12 cellular contexts compared by ENCODE assay signal in genomic region chr5:136036293-136036911, GRCh38. TPM values are rescaled to one million over a fixed set of nuclear protein-coding genes. Genes with fewer than 3 reads are reported as not detected.
A peak's percentile ranks its signal among the peaks of the same experiment; 100 is the strongest.
DNase-seq lines count a peak whose midpoint lies in the region; ATAC-seq and TF ChIP-seq lines count a peak whose summit lies in the region.
"Had no signal": no experiment of that assay in that cellular context is flagged by ENCODE, and none has a peak within 500 bp of the region (broad histone marks: within the 10 kb centered on the region; RNA-seq: fewer than 3 reads in every experiment).

No MANE protein-coding gene starts in this region.

- no peaks in the 10 kb centered on the region for H3K36me3 ChIP-seq in BLaER1
- H3K36me3 ChIP-seq in MM.1S (replicated peaks; ENCODE audit: insufficient read depth, low read length), result no peaks in the 10 kb centered on the region
- no peaks in the 10 kb centered on the region for H3K36me3 ChIP-seq in neuronal stem cell (replicated peaks in 1 of 2; ENCODE audit: control insufficient read depth in 2 of 2, insufficient read depth in 2 of 2, low read length in 2 of 2)
- H3K36me3 ChIP-seq: vagina had no signal

- H2AFZ ChIP-seq in MM.1S (ENCODE audit: low read length), result peak overlapping the region; percentile 49
- H2AFZ ChIP-seq in neuronal stem cell (ENCODE audit: low read length), result no peak overlapping the region
- H2AFZ ChIP-seq: GM23338 had no signal

- no peak overlapping the region for H4K91ac ChIP-seq in neuronal stem cell (ENCODE audit: low read depth, low read length, poor library complexity)

- H3K4me1 Mint-ChIP-seq in central memory CD8-positive, alpha-beta T cell, result peaks cover 61% of the 10 kb centered on the region
- H3K4me1 Mint-ChIP-seq in naive thymus-derived CD8-positive, alpha-beta T cell, result peaks cover 17 to 33% (median 24%) of the 10 kb centered on the region in 4 donors

- H3K27me3 ChIP-seq in BLaER1, result no peaks in the 10 kb centered on the region
- H3K27me3 ChIP-seq in MM.1S (replicated peaks; ENCODE audit: insufficient read depth, low read length), result no peaks in the 10 kb centered on the region
- H3K27me3 ChIP-seq in neuronal stem cell (ENCODE audit: control insufficient read depth in 3 of 3, insufficient read depth in 3 of 3, low read depth in 1 of 3, low read length in 3 of 3), result peaks cover 0 to 29% (median 0%) of the 10 kb centered on the region in 3 experiments
- H3K27me3 ChIP-seq: vagina had no signal

- in situ Hi-C loops in ACHN (cut with HindIII; ENCODE audit: low pct_ligation_motif_present, low pct_unique_long_range_greater_than_20kb, low sequenced_read_pairs), result no loop called here

- no peak overlapping the region for H3K18ac ChIP-seq in neuronal stem cell (ENCODE audit: low read length)

- H3K9me2 ChIP-seq in MM.1S (replicated peaks; ENCODE audit: insufficient read depth, low read length), result no peaks in the 10 kb centered on the region

- no peak overlapping the region for H2BK120ac ChIP-seq in neuronal stem cell (ENCODE audit: low read depth, low read length)

- peak overlapping the region; percentile 39 for H3K4me3 Mint-ChIP-seq in central memory CD8-positive, alpha-beta T cell
- H3K4me3 Mint-ChIP-seq in naive thymus-derived CD8-positive, alpha-beta T cell, result peak overlapping the region in 7 of 10 donors; percentile 11 to 62 (median 34)
- H3K4me3 Mint-ChIP-seq: GM23338 had no signal

- H3K14ac ChIP-seq in neuronal stem cell (ENCODE audit: low read length), result no peak overlapping the region

- no peak overlapping the region for H3K4me3 ChIP-seq in BLaER1
- no peak overlapping the region for H3K4me3 ChIP-seq in MM.1S (ENCODE audit: low read length)
- H3K4me3 ChIP-seq in neuronal stem cell (ENCODE audit: low read length in 2 of 2), result no peak overlapping the region
- H3K4me3 ChIP-seq: GM23338, vagina had no signal

- H3K9ac ChIP-seq in BLaER1, result peak overlapping the region; percentile 45; the same call in 1 of the 2 replicates
- H3K9ac ChIP-seq in MM.1S (ENCODE audit: low read length), result peak overlapping the region; percentile 27; the same call in 1 of the 2 replicates
- H3K9ac ChIP-seq in neuronal stem cell (ENCODE audit: low read depth, low read length, poor library complexity), result no peak overlapping the region

- no peaks in the 10 kb centered on the region for H3K9me3 Mint-ChIP-seq in central memory CD8-positive, alpha-beta T cell
- peaks cover 0 to 2% (median 0%) of the 10 kb centered on the region in 9 donors for H3K9me3 Mint-ChIP-seq in naive thymus-derived CD8-positive, alpha-beta T cell

- H3K27ac ChIP-seq in BLaER1 (peak overlapping the region; percentile 65), MM.1S (ENCODE audit: low read length) (peak overlapping the region; percentile 80), neuronal stem cell (replicated peaks; ENCODE audit: low read length) (no peak overlapping the region)
- H3K27ac ChIP-seq: vagina had no signal

- H3K36me3 Mint-ChIP-seq in central memory CD8-positive, alpha-beta T cell (ENCODE audit: insufficient read depth), result peaks cover 9% of the 10 kb centered on the region
- peaks cover 0 to 2% (median 0%) of the 10 kb centered on the region in 3 donors for H3K36me3 Mint-ChIP-seq in naive thymus-derived CD8-positive, alpha-beta T cell

- H2BK12ac ChIP-seq in neuronal stem cell (ENCODE audit: low read length), result no peak overlapping the region

- peak overlapping the region; percentile 93 for H3K27ac Mint-ChIP-seq in central memory CD8-positive, alpha-beta T cell (ENCODE audit: low read depth)
- peak overlapping the region; percentile 17 to 89 (median 73) for H3K27ac Mint-ChIP-seq in naive thymus-derived CD8-positive, alpha-beta T cell
- H3K27ac Mint-ChIP-seq: GM23338 had no signal

- no peaks in the 10 kb centered on the region for H3K79me1 ChIP-seq in neuronal stem cell (ENCODE audit: low read depth, low read length)

- peak overlapping the region; percentile 79 for H3K4me2 ChIP-seq in BLaER1
- peak overlapping the region; percentile 66 for H3K4me2 ChIP-seq in MM.1S (ENCODE audit: low read depth, low read length)
- no peak overlapping the region for H3K4me2 ChIP-seq in neuronal stem cell (ENCODE audit: insufficient read depth, low read length, poor library complexity, severe bottlenecking)
- H3K4me2 ChIP-seq: GM23338 had no signal

- POLR2A ChIA-PET in naive thymus-derived CD8-positive, alpha-beta T cell (lab: Charles Lee), result no interaction called here

- H3K9me3 ChIP-seq in BLaER1, result peaks cover 11% of the 10 kb centered on the region
- no peaks in the 10 kb centered on the region for H3K9me3 ChIP-seq in MM.1S (replicated peaks; ENCODE audit: insufficient read depth, low read length)
- peaks cover 0 to 2% of the 10 kb centered on the region in 2 donors for H3K9me3 ChIP-seq in neuronal stem cell (replicated peaks in 1 of 2; ENCODE audit: control insufficient read depth in 2 of 2, insufficient read depth in 1 of 2, low read depth in 1 of 2, low read length in 2 of 2)
- H3K9me3 ChIP-seq: vagina had no signal

- H3K79me2 ChIP-seq in MM.1S (ENCODE audit: low read length), result no peaks in the 10 kb centered on the region

- no peak overlapping the region for H3K4ac ChIP-seq in neuronal stem cell (ENCODE audit: low read length)

- no CpG with 5 or more reads among the region's 1 CpG for WGBS in neuronal stem cell (ENCODE audit: extremely low coverage in 2 of 2, insufficient read length in 2 of 2, insufficient replicate concordance in 1 of 2), 2 donors

- H4K8ac ChIP-seq in neuronal stem cell (ENCODE audit: low read depth, low read length), result no peak overlapping the region

- no peak for DNase-seq in MM.1S
- no peak for DNase-seq in central memory CD8-positive, alpha-beta T cell (ENCODE audit: low spot score in 2 of 2)
- DNase-seq in naive thymus-derived CD8-positive, alpha-beta T cell, result peak in 1 of 10 donors; percentile 3
- no peak for DNase-seq in NCI-H1092 (lab: John Stamatoyannopoulos, UW)
- DNase-seq in ACHN, result no peak
- DNase-seq in neuronal stem cell (ENCODE audit: low spot score), result no peak
- DNase-seq: activated gamma-delta T cell treated with Interleukin-2 at 50 U/mL for 16 hours; stimulated activated CD4-positive, alpha-beta T cell treated with anti-CD3 and anti-CD28 coated beads, Interleukin-2, amount 100 ng/mL, for 48 hours had no signal

- H3K23ac ChIP-seq in neuronal stem cell (ENCODE audit: low read depth, low read length, poor library complexity), result no peak overlapping the region

- H3F3A ChIP-seq in MM.1S (ENCODE audit: insufficient read depth, low read length), result peaks cover 17% of the 10 kb centered on the region

- TF ChIP-seq CTCF in MM.1S (IDR thresholded peaks at IDR 0.05; ENCODE audit: low read length), result no peak

- no peaks in the 10 kb centered on the region for H4K20me1 ChIP-seq in BLaER1
- no peaks in the 10 kb centered on the region for H4K20me1 ChIP-seq in MM.1S (ENCODE audit: insufficient read depth, low read length)

- no peak for ATAC-seq in central memory CD8-positive, alpha-beta T cell (replicated peaks; ENCODE audit: extremely low read depth, poor library complexity, severe bottlenecking)
- ATAC-seq in naive thymus-derived CD8-positive, alpha-beta T cell, result no peak
- no peak for ATAC-seq in GM18870 (IDR thresholded peaks at IDR 0.05; ENCODE audit: unreplicated experiment)
- ATAC-seq: GM23338 had no signal

- H2BK5ac ChIP-seq in neuronal stem cell (ENCODE audit: low read length), result no peak overlapping the region

- no peak overlapping the region for H2AK5ac ChIP-seq in neuronal stem cell (ENCODE audit: low read depth, low read length)

- no peak overlapping the region for H2BK15ac ChIP-seq in neuronal stem cell (ENCODE audit: low read length)

- no peaks in the 10 kb centered on the region for H3K27me3 Mint-ChIP-seq in central memory CD8-positive, alpha-beta T cell
- H3K27me3 Mint-ChIP-seq in naive thymus-derived CD8-positive, alpha-beta T cell, result no peaks in the 10 kb centered on the region

- peaks cover 50% of the 10 kb centered on the region for H3K4me1 ChIP-seq in BLaER1
- H3K4me1 ChIP-seq in MM.1S (ENCODE audit: low read length), result peaks cover 32% of the 10 kb centered on the region
- H3K4me1 ChIP-seq in neuronal stem cell (ENCODE audit: control insufficient read depth in 2 of 2, insufficient read depth in 1 of 2, low read depth in 1 of 2, low read length in 2 of 2), result peaks cover 0 to 2% of the 10 kb centered on the region in 2 donors

RNA-seq across cellular contexts. Expression of gene TGFBI, which starts 7.6 kb away (rescaled TPM):
- 10 to 100 TPM in 1 of 2 experiments, 1 to 10 TPM in 1; 8.9 to 11.7 TPM for total RNA-seq in naive thymus-derived CD8-positive, alpha-beta T cell
- 1 to 10 TPM in 1 of 3 donors, under 1 TPM in 1, not detected in 1; 0.34 to 3.2 TPM for polyA plus RNA-seq in naive thymus-derived CD8-positive, alpha-beta T cell
- 6.5 TPM for polyA plus RNA-seq in neuronal stem cell (2013, experiment 1 of 2)
- polyA plus RNA-seq in neuronal stem cell (2013, experiment 2 of 2), result 6.3 TPM
